In the genomic region with DNA sequence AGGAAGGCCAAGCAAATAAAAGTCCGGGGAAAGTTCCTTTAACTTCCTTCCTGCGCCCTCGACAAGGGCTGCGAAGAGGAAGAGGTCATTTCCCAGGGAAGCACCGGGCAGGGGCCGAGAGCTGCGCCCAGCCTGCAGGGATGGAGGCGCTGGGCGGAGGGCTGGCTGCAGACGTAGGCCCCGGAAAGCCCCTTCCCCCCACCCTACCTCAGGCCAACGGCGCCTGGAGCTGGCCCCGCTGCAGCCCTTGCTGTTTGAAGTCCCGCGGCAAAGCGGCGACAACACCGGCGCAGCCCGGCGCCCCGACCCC, we compare ENCODE assay signal across 8 cellular contexts.
DNase-seq lines count a peak whose midpoint lies in the region; ATAC-seq and TF ChIP-seq lines count a peak whose summit lies in the region.

No MANE protein-coding gene starts in this region.

- DNase-seq in GM10266 (ENCODE audit: extremely low spot score) (peak; percentile 59), UCSD-AML1 (lab: John Stamatoyannopoulos, UW; ENCODE audit: unreplicated experiment) (peak; percentile 53), fibroblast of villous mesenchyme (ENCODE audit: low read depth) (peak; percentile 59), omental fat pad (ENCODE audit: low spot score) (no peak), NCI-H2227 (lab: John Stamatoyannopoulos, UW; ENCODE audit: unreplicated experiment) (no peak)

- TF ChIP-seq CTCF in GM10266 (IDR thresholded peaks at IDR 0.05; ENCODE audit: control insufficient read depth, insufficient read depth, low read depth, missing control alignments) (no peak), fibroblast of villous mesenchyme (IDR thresholded peaks at IDR 0.05; ENCODE audit: insufficient read depth, low read depth, low read length) (no peak), omental fat pad (IDR thresholded peaks at IDR 0.05) (no peak)

- peak overlapping the region; percentile 73 for H3K4me3 ChIP-seq in fibroblast of villous mesenchyme (ENCODE audit: low read depth, low read length)

- ATAC-seq in HG02678 (IDR thresholded peaks at IDR 0.05; ENCODE audit: unreplicated experiment) = peak; percentile 18
- peak; percentile 24 for ATAC-seq in omental fat pad (ENCODE audit: low FRiP score)
- ATAC-seq in GM21576 (IDR thresholded peaks at IDR 0.05; ENCODE audit: unreplicated experiment) = no peak
- ATAC-seq in GM18511 (IDR thresholded peaks at IDR 0.05; ENCODE audit: unreplicated experiment) = no peak

Comparison
In these comparisons a context has a peak if more than half of its experiments do, and no peak if none do; other contexts are left out.
1. DNase-seq: peak in GM10266 (single experiment), UCSD-AML1 (single experiment) and fibroblast of villous mesenchyme (single experiment); none in omental fat pad (single experiment) and NCI-H2227 (single experiment).
2. ATAC-seq: peak in HG02678 (single experiment) and omental fat pad (single experiment); none in GM21576 (single experiment) and GM18511 (single experiment).